In genomic region chr10:118046491-118047362, GRCh38 we compare ENCODE assay signal across 8 cellular contexts. TPM values are rescaled to one million over a fixed set of nuclear protein-coding genes. Genes with fewer than 3 reads are reported as not detected.
DNase-seq lines count a peak whose midpoint lies in the region; FAIRE-seq and TF ChIP-seq lines count a peak whose summit lies in the region.

TSS of gene RAB11FIP2 (minus strand) at chr10:118046941. CDS start at chr10:118046163, 778 bp downstream.

- peak; percentile 55 for DNase-seq in GF-D8 (lab: John Stamatoyannopoulos, UW)
- DNase-seq in H7 = peak; percentile 94
- peak; percentile 92 for DNase-seq in LoVo (ENCODE audit: low spot score)
- peak; percentile 94 to 96 for DNase-seq in SJCRH30
- DNase-seq in activated naive CD4-positive, alpha-beta T cell (lab: John Stamatoyannopoulos, UW) = peak; percentile 83 to 94 (median 90)
- DNase-seq in frontal cortex (ENCODE audit: low spot score in 2 of 2) = peak; percentile 95

- H3K27ac ChIP-seq in SJCRH30 (peak within 1 kb of the TSS; percentile 78), neutrophil (peak within 1 kb of the TSS; percentile 97)

- no peak for FAIRE-seq in frontal cortex (lab: Jason Lieb, UNC)

- H3K27me3 ChIP-seq in H7 (ENCODE audit: control insufficient read depth, insufficient read depth, low read length) (no peaks in the 10 kb centered on the region), SJCRH30 (no peaks in the 10 kb centered on the region), neutrophil (no peaks in the 10 kb centered on the region)

- H3K36me3 ChIP-seq in H7 (replicated peaks; ENCODE audit: control insufficient read depth, insufficient read depth, low read length) (no peaks in the 10 kb centered on the region), SJCRH30 (no peaks in the 10 kb centered on the region), neutrophil (no peaks in the 10 kb centered on the region)

- peak within 1 kb of the TSS; percentile 77 for H3K4me3 ChIP-seq in H7 (ENCODE audit: insufficient read depth, low read depth, low read length)
- H3K4me3 ChIP-seq in SJCRH30 = peak within 1 kb of the TSS; percentile 91
- H3K4me3 ChIP-seq in neutrophil (ENCODE audit: low read depth in 1 of 2, low read length in 1 of 2) = peak within 1 kb of the TSS; percentile 78 to 87

- H3K4me1 ChIP-seq in SJCRH30 (peaks cover 4% of the 10 kb centered on the region), neutrophil (ENCODE audit: control insufficient read depth in 1 of 2, insufficient read depth in 1 of 2, low read depth in 1 of 2, low read length in 1 of 2) (peaks cover 23 to 36% of the 10 kb centered on the region in 2 experiments)

- TF ChIP-seq CTCF in neutrophil (IDR thresholded peaks at IDR 0.05) (peak; percentile 45), subcutaneous adipose tissue (IDR thresholded peaks at IDR 0.05; ENCODE audit: low read depth) (no peak)

- no peaks in the 10 kb centered on the region for H3K9me3 ChIP-seq in SJCRH30 (replicated peaks)
- H3K9me3 ChIP-seq in neutrophil = no peaks in the 10 kb centered on the region

RNA-seq across cellular contexts. Expression of gene RAB11FIP2, which starts in this region (rescaled TPM):
- total RNA-seq in H7 (2014; rRNA removed; shearing (Covaris generic)) = 9.6 and 13.9 TPM in 2 replicates
- 19.6 and 26.6 TPM in 2 replicates for total RNA-seq in SJCRH30 (2014; rRNA removed; shearing (Covaris generic))
- total RNA-seq in frontal cortex (46.9 TPM), subcutaneous adipose tissue (10 to 100 TPM; 29.6 to 57.2 (median 44.1) TPM)

Comparison
In these comparisons a context has a peak if more than half of its experiments do, and no peak if none do; other contexts are left out.
1. Peak in every context shown above with its lines: DNase-seq, H3K4me3 ChIP-seq and H3K27ac ChIP-seq.